In the genomic region with DNA sequence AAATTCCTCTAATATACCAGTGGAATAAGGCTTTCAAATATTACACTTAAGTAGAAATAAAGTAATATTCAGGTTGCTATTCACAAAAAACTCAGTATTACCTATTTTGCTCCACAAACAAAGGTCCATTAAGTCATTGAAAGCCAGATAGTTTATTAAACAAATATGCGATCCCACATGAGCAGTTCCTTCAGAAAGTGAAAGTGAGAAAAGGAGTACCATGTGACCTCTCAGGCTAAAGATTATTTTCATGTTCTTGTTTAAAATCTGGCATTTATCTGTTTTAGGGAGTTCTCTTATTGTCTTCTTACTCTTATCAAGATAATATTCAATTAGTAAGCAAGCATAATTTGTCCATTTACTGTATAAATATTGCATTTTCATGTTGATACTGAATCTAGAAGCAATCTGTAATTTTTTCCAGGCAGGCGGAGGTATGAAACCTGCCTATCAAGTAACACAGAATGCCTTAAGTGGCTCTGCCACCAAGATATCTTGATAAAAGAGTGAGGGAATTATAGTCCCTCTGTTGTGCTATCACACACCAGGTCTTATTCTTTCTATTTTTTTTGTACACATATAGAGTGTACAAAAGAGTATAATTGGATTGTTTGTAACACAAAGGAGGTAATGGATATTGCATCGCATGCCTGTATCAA, we compare ENCODE assay signal across 8 cellular contexts. TPM values are rescaled to one million over a fixed set of nuclear protein-coding genes. Genes with fewer than 3 reads are reported as not detected.
DNase-seq lines count a peak whose midpoint lies in the region; FAIRE-seq lines count a peak whose summit lies in the region.

No MANE protein-coding gene starts in this region.

- CTCF ChIA-PET in activated CD4-positive, alpha-beta memory T cell treated with anti-CD3 and anti-CD28 coated beads for 36 hours (lab: Charles Lee): no interaction called here
- CTCF ChIA-PET in activated CD4-positive, alpha-beta memory T cell treated with anti-CD3 and anti-CD28 coated beads, Interleukin-2, amount 10 ng/mL, durations not matched to agents 7 days and 5 days (lab: Charles Lee): no interaction called here

- intact Hi-C loops in activated CD4-positive, alpha-beta memory T cell treated with anti-CD3 and anti-CD28 coated beads for 36 hours (cut with micrococcal nuclease): no loop called here

- H3K4me1 Mint-ChIP-seq in activated CD4-positive, alpha-beta memory T cell treated with anti-CD3 and anti-CD28 coated beads for 36 hours (ENCODE audit: low read depth): peaks cover 8% of the 10 kb centered on the region
- H3K4me1 Mint-ChIP-seq in activated CD4-positive, alpha-beta memory T cell treated with anti-CD3 and anti-CD28 coated beads, Interleukin-2, amount 10 ng/mL, durations not matched to agents 7 days and 5 days: peaks cover 3% of the 10 kb centered on the region

- FAIRE-seq in RCC 7860 (lab: Jason Lieb, UNC): no peak

- H3K4me3 Mint-ChIP-seq in activated CD4-positive, alpha-beta memory T cell treated with anti-CD3 and anti-CD28 coated beads for 36 hours: peak overlapping the region; percentile 23
- H3K4me3 Mint-ChIP-seq in activated CD4-positive, alpha-beta memory T cell treated with anti-CD3 and anti-CD28 coated beads, Interleukin-2, amount 10 ng/mL, durations not matched to agents 7 days and 5 days: no peak overlapping the region

- POLR2A ChIA-PET in activated CD4-positive, alpha-beta memory T cell treated with anti-CD3 and anti-CD28 coated beads for 36 hours (lab: Charles Lee): no interaction called here
- POLR2A ChIA-PET in activated CD4-positive, alpha-beta memory T cell treated with anti-CD3 and anti-CD28 coated beads, Interleukin-2, amount 10 ng/mL, durations not matched to agents 7 days and 5 days (lab: Charles Lee): no interaction called here

- no peak for DNase-seq in activated CD4-positive, alpha-beta memory T cell treated with anti-CD3 and anti-CD28 coated beads for 36 hours
- no peak for DNase-seq in activated CD4-positive, alpha-beta memory T cell treated with anti-CD3 and anti-CD28 coated beads, Interleukin-2, amount 10 ng/mL, durations not matched to agents 7 days and 5 days
- DNase-seq in HPDE6-E6E7 (ENCODE audit: extremely low spot score) (peak; percentile 19), fibroblast of gingiva (ENCODE audit: low read depth) (peak; percentile 3), stromal cell of bone marrow (ENCODE audit: low read depth) (peak; percentile 9), iPS-NIHi7 (ENCODE audit: extremely low spot score) (no peak), RCC 7860 (ENCODE audit: low spot score) (no peak), NCI-H1092 treated with DMSO at 0.1 percent for 48 hours (lab: John Stamatoyannopoulos, UW) (no peak)

- no peaks in the 10 kb centered on the region for H3K27me3 Mint-ChIP-seq in activated CD4-positive, alpha-beta memory T cell treated with anti-CD3 and anti-CD28 coated beads for 36 hours
- H3K27me3 Mint-ChIP-seq in activated CD4-positive, alpha-beta memory T cell treated with anti-CD3 and anti-CD28 coated beads, Interleukin-2, amount 10 ng/mL, durations not matched to agents 7 days and 5 days: no peaks in the 10 kb centered on the region

- no peak overlapping the region for H3K27ac Mint-ChIP-seq in activated CD4-positive, alpha-beta memory T cell treated with anti-CD3 and anti-CD28 coated beads for 36 hours
- no peak overlapping the region for H3K27ac Mint-ChIP-seq in activated CD4-positive, alpha-beta memory T cell treated with anti-CD3 and anti-CD28 coated beads, Interleukin-2, amount 10 ng/mL, durations not matched to agents 7 days and 5 days

- no peaks in the 10 kb centered on the region for H3K36me3 Mint-ChIP-seq in activated CD4-positive, alpha-beta memory T cell treated with anti-CD3 and anti-CD28 coated beads for 36 hours
- no peaks in the 10 kb centered on the region for H3K36me3 Mint-ChIP-seq in activated CD4-positive, alpha-beta memory T cell treated with anti-CD3 and anti-CD28 coated beads, Interleukin-2, amount 10 ng/mL, durations not matched to agents 7 days and 5 days (ENCODE audit: low read depth)

- H3K9me3 Mint-ChIP-seq in activated CD4-positive, alpha-beta memory T cell treated with anti-CD3 and anti-CD28 coated beads for 36 hours: no peaks in the 10 kb centered on the region
- no peaks in the 10 kb centered on the region for H3K9me3 Mint-ChIP-seq in activated CD4-positive, alpha-beta memory T cell treated with anti-CD3 and anti-CD28 coated beads, Interleukin-2, amount 10 ng/mL, durations not matched to agents 7 days and 5 days

RNA-seq across cellular contexts. Expression of gene PLSCR5, which starts 20.1 kb away (rescaled TPM):
- not detected for total RNA-seq in activated CD4-positive, alpha-beta memory T cell treated with anti-CD3 and anti-CD28 coated beads for 36 hours
- not detected for total RNA-seq in activated CD4-positive, alpha-beta memory T cell treated with anti-CD3 and anti-CD28 coated beads, Interleukin-2, amount 10 ng/mL, durations not matched to agents 7 days and 5 days

Comparison
In these comparisons a context has a peak if more than half of its experiments do, and no peak if none do; other contexts are left out.
1. DNase-seq: peak in HPDE6-E6E7 (single experiment), fibroblast of gingiva (single experiment) and stromal cell of bone marrow (single experiment); none in activated CD4-positive, alpha-beta memory T cell treated with anti-CD3 and anti-CD28 coated beads for 36 hours (single experiment), activated CD4-positive, alpha-beta memory T cell treated with anti-CD3 and anti-CD28 coated beads, Interleukin-2, amount 10 ng/mL, durations not matched to agents 7 days and 5 days (single experiment), iPS-NIHi7 (single experiment), RCC 7860 (single experiment) and NCI-H1092 treated with DMSO at 0.1 percent for 48 hours (single experiment).